11 cellular contexts compared by ENCODE assay signal in the genomic region with DNA sequence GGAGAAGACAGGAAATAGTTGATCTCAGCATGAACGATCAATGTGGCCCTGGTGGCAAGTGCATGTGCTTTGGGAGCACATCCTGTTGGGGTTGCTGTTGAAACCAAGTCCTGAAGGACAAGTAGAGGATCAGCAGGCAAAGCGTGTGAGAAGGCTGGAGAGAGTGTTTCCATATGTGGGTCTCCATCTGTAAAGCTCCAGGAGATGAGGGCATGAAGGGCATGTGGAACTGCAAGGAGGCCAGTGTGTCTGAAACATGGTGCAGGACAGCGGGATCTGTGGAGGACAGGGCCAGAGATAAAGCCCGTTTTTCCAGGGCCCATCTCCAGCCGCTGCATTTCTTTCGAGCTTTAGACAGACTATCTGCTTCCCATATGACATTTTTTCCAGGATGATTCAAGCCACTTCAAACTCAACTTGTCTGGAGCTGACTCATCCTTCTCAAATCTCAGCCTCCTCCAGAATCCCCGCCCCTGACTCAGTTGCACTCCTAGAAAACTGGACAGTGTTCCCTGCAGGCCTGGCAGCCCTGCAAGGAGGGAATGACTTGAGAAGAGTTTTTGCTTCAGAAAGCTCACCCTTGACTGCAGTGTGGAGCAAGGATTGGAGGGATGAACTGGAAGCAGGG.
DNase-seq lines count a peak whose midpoint lies in the region; FAIRE-seq and TF ChIP-seq lines count a peak whose summit lies in the region.
"Had no signal": no experiment of that assay in that cellular context is flagged by ENCODE, and none has a peak within 500 bp of the region (broad histone marks: within the 10 kb centered on the region; RNA-seq: fewer than 3 reads in every experiment).

No MANE protein-coding gene starts in this region.

- 11% methylated on average over 6 of the region's 7 CpGs for WGBS in mesenchymal stem cell

- peak overlapping the region; percentile 96 to 98 for H3K4ac ChIP-seq in mesenchymal stem cell (ENCODE audit: low read depth in 1 of 2, low read length in 2 of 2)

- H3K4me3 ChIP-seq in AG10803 (ENCODE audit: low read length) = peak overlapping the region; percentile 6; the same call in 1 of the 2 replicates
- H3K4me3 ChIP-seq in astrocyte of the spinal cord (ENCODE audit: low read depth, low read length) = no peak overlapping the region
- H3K4me3 ChIP-seq in mesenchymal stem cell (ENCODE audit: insufficient read depth in 1 of 2, low read depth in 1 of 2, low read length in 2 of 2) = peak overlapping the region in 1 of 2 experiments; percentile 42

- peak overlapping the region; percentile 94 to 99 for H2BK12ac ChIP-seq in mesenchymal stem cell (ENCODE audit: low read length in 2 of 2)

- TF ChIP-seq CTCF in AG10803 (conservative IDR thresholded peaks at IDR 0.05; ENCODE audit: low read length) (0 out of 2 replicates have a peak, but pooled peaks have one; percentile 8), astrocyte of the spinal cord (IDR thresholded peaks at IDR 0.05; ENCODE audit: low read depth, low read length) (no peak)

- FAIRE-seq in HTR-8/SVneo (lab: Jason Lieb, UNC) = peak; percentile 46
- FAIRE-seq: RCC 7860 had no signal

- DNase-seq in AG10803 (ENCODE audit: low read depth) (peak; percentile 80), HTR-8/SVneo (ENCODE audit: insufficient read length, low spot score) (peak; percentile 31), astrocyte of the spinal cord (ENCODE audit: low read depth, low spot score) (peak; percentile 48), mesenchymal stem cell (peak; percentile 93), H4 (ENCODE audit: low spot score) (no peak), mesenteric fat pad (ENCODE audit: low spot score) (no peak), SIG-M5 (lab: John Stamatoyannopoulos, UW) (no peak)
- no peak for DNase-seq in activated naive CD4-positive, alpha-beta T cell (lab: John Stamatoyannopoulos, UW)
- DNase-seq: activated T-cell treated with anti-CD3 and anti-CD28 coated beads, Interleukin-2, amount 50 U/mL, for 24 hours; BE2C had no signal

- no peaks in the 10 kb centered on the region for H3K9me3 ChIP-seq in mesenchymal stem cell (ENCODE audit: control insufficient read depth, low read length)
- H3K9me3 ChIP-seq: BE2C had no signal

- peak overlapping the region; percentile 100 for H4K91ac ChIP-seq in mesenchymal stem cell (ENCODE audit: low read length)

- peak overlapping the region; percentile 3 for H2BK15ac ChIP-seq in mesenchymal stem cell (ENCODE audit: low read depth, poor library complexity, severe bottlenecking)

- peak overlapping the region; percentile 23 for H3K9ac ChIP-seq in mesenchymal stem cell (ENCODE audit: low read length)

- peak overlapping the region; percentile 92 to 97 for H3K18ac ChIP-seq in mesenchymal stem cell (ENCODE audit: low read depth in 1 of 2, low read length in 2 of 2)

- in situ Hi-C loops in astrocyte of the spinal cord (cut with HindIII; ENCODE audit: low sequenced_read_pairs) = no loop called here

- no peaks in the 10 kb centered on the region for H3K79me1 ChIP-seq in mesenchymal stem cell (replicated peaks; ENCODE audit: low read length, poor library complexity, severe bottlenecking)

- peak overlapping the region; percentile 97 for H2BK120ac ChIP-seq in mesenchymal stem cell (ENCODE audit: low read depth, low read length)

- H3K14ac ChIP-seq in mesenchymal stem cell (ENCODE audit: low read length in 2 of 2) = no peak overlapping the region

- no peak overlapping the region for H3K23ac ChIP-seq in mesenchymal stem cell (ENCODE audit: low read length in 2 of 2)

- H3K4me2 ChIP-seq in mesenchymal stem cell (ENCODE audit: low read length, poor library complexity, severe bottlenecking) = no peak overlapping the region

- H3K27me3 ChIP-seq in mesenchymal stem cell (ENCODE audit: control insufficient read depth in 1 of 2, insufficient read depth in 1 of 2, low read length in 2 of 2) = no peaks in the 10 kb centered on the region
- H3K27me3 ChIP-seq: BE2C had no signal

- H2AK5ac ChIP-seq in mesenchymal stem cell (ENCODE audit: low read length, severe bottlenecking) = no peak overlapping the region

- H3K4me1 ChIP-seq in mesenchymal stem cell (ENCODE audit: control insufficient read depth, insufficient read depth, low read depth, low read length) = peaks cover 12% of the 10 kb centered on the region
- H3K4me1 ChIP-seq: BE2C had no signal

- no peaks in the 10 kb centered on the region for H3K36me3 ChIP-seq in mesenchymal stem cell (ENCODE audit: control insufficient read depth in 1 of 2, insufficient read depth in 2 of 2, low read depth in 1 of 2, low read length in 2 of 2)
- H3K36me3 ChIP-seq: BE2C had no signal

- peak overlapping the region; percentile 95 for H4K8ac ChIP-seq in mesenchymal stem cell (ENCODE audit: low read length)

- no peak overlapping the region for H2AFZ ChIP-seq in mesenchymal stem cell (ENCODE audit: low read depth, low read length)

- H3K27ac ChIP-seq in mesenchymal stem cell (ENCODE audit: low read length, poor library complexity, severe bottlenecking) = no peak overlapping the region

- no peak overlapping the region for H2BK5ac ChIP-seq in mesenchymal stem cell (ENCODE audit: low read depth, low read length, poor library complexity, severe bottlenecking)

Comparison
In these comparisons a context has a peak if more than half of its experiments do, and no peak if none do; other contexts are left out.
1. DNase-seq: peak in AG10803 (single experiment), HTR-8/SVneo (single experiment), astrocyte of the spinal cord (single experiment) and mesenchymal stem cell (single experiment); none in H4 (single experiment), mesenteric fat pad (single experiment), activated naive CD4-positive, alpha-beta T cell (0 of 4) and SIG-M5 (single experiment).